Comparison of ENCODE assay signal across 1 cellular context in the genomic region with DNA sequence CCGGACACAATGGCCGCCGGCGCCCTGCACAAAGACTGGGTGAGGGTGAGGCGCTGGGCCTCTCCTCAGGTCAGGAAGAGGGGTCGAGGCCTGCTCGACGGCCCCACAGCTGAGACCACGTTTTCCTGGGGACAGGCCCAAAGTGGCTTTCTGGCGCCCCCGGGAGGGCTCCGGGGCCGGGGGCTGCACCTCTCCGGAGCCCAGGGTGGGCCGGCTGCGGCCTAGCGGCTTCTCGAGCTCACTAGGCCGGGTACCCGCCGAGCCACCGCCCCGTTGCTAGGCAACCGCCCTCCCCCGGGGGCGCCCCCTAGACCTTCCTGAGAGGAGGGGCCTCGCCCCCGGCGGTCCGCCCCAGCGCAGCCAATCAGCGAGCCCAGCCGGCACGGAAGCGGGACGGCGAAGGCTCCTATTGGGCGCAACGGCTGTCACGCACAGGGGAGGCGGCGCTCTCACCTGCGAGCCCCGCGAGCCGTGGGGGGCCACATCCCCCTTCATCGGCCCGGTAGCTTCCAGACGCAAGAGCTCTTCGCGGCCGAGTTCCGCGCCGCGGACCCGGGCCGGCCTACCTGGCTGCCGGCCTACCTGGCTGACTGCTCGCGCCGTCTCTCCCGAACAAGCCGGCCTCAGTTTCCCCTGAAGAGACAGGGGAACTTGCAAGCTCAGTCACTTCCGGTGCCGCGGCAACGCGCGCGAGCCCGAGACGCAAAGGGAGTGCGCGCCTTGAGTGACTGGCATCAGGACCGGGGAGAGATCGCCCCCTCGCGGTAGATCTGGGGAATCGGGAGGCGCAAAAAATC.
TF ChIP-seq lines count a peak whose summit lies in the region.

No MANE protein-coding gene starts in this region.

TF ChIP-seq in K562, 482 proteins besides CTCF, POLR2A, EP300 and RAD21 (continued from another document and continues in another):
- TF ChIP-seq, protein P1, sequence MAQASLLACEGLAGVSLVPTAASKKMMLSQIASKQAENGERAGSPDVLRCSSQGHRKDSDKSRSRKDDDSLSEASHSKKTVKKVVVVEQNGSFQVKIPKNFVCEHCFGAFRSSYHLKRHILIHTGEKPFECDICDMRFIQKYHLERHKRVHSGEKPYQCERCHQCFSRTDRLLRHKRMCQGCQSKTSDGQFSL (CRISPR knock-in tag; IDR thresholded peaks at IDR 0.05), result peak; percentile 62; the same call in 1 of the 2 replicates
- TF ChIP-seq, protein P1 (tag; IDR thresholded peaks at IDR 0.05), result peak in 1 of 2 experiments; percentile 75; a peak in 2 of 4 replicates
- TF ChIP-seq ARID1B (IDR thresholded peaks at IDR 0.05) (no peak), FOS (IDR thresholded peaks at IDR 0.05; ENCODE audit: extremely low read depth, insufficient read length) (peak; percentile 98), ZZZ3 (IDR thresholded peaks at IDR 0.05) (no peak; the same call in 1 of the 2 replicates), JUND (IDR thresholded peaks at IDR 0.05; ENCODE audit: borderline replicate concordance, low read depth, low read length) (0 out of 2 replicates have a peak, but pooled peaks have one; percentile 43), JUND (tag; IDR thresholded peaks at IDR 0.05; ENCODE audit: borderline replicate concordance, low read depth, low read length) (no peak; the same call in 2 of the 3 replicates), BMI1 (IDR thresholded peaks at IDR 0.05; ENCODE audit: low read length) (peak; percentile 64; the same call in 1 of the 2 replicates), TAF1 (IDR thresholded peaks at IDR 0.05; ENCODE audit: control insufficient read depth, extremely low read depth, insufficient read depth, low read length, severe bottlenecking) (peak; percentile 27), NFATC3 (IDR thresholded peaks at IDR 0.05) (peak; percentile 84; the same call in 1 of the 2 replicates), SPI1 (IDR thresholded peaks at IDR 0.05; ENCODE audit: borderline replicate concordance, low read depth, low read length) (peak; percentile 53; the same call in 1 of the 2 replicates), ZNF584 (CRISPR knock-in tag; IDR thresholded peaks at IDR 0.05; ENCODE audit: low read depth) (0 out of 2 replicates have a peak, but pooled peaks have one; percentile 16), DMBX1 (CRISPR knock-in tag; IDR thresholded peaks at IDR 0.05; ENCODE audit: borderline replicate concordance) (peak; percentile 57; the same call in 1 of the 2 replicates), ZNF282 (CRISPR knock-in tag; IDR thresholded peaks at IDR 0.05) (no peak), FOXK2 (conservative IDR thresholded peaks at IDR 0.05 in 1 of 2, IDR thresholded peaks at IDR 0.05 in 1 of 2; ENCODE audit: low read depth in 2 of 2) (no peak; a peak in 1 of 4 replicates), L3MBTL2 (IDR thresholded peaks at IDR 0.05) (peak; percentile 69; the same call in 1 of the 2 replicates), TFE3 (CRISPR knock-in tag; IDR thresholded peaks at IDR 0.05) (peak; percentile 29), SREBF1 (IDR thresholded peaks at IDR 0.05; ENCODE audit: borderline replicate concordance, low read depth, low read length) (no peak), TSC22D4 (tag; IDR thresholded peaks at IDR 0.05) (no peak), ZNF589 (CRISPR knock-in tag; IDR thresholded peaks at IDR 0.05; ENCODE audit: low read depth) (peak; percentile 83; the same call in 1 of the 2 replicates), SNRNP70 (optimal IDR thresholded peaks at IDR 0.05; ENCODE audit: low read depth, low read length) (no peak), MCM7 (IDR thresholded peaks at IDR 0.05) (no peak), MEIS2 (IDR thresholded peaks at IDR 0.05; ENCODE audit: partially characterized antibody) (no peak), ZNF134 (CRISPR knock-in tag; conservative IDR thresholded peaks at IDR 0.05) (no peak), FOXO4 (CRISPR knock-in tag; IDR thresholded peaks at IDR 0.05) (no peak), ZBTB12 (CRISPR knock-in tag; IDR thresholded peaks at IDR 0.05) (peak; percentile 46; the same call in 1 of the 2 replicates), RBM25 (IDR thresholded peaks at IDR 0.05; ENCODE audit: low read depth, low read length, severe bottlenecking) (peak; percentile 100), ZNF586 (CRISPR knock-in tag; conservative IDR thresholded peaks at IDR 0.05) (no peak; the same call in 1 of the 2 replicates)
- TF ChIP-seq, protein P2, sequence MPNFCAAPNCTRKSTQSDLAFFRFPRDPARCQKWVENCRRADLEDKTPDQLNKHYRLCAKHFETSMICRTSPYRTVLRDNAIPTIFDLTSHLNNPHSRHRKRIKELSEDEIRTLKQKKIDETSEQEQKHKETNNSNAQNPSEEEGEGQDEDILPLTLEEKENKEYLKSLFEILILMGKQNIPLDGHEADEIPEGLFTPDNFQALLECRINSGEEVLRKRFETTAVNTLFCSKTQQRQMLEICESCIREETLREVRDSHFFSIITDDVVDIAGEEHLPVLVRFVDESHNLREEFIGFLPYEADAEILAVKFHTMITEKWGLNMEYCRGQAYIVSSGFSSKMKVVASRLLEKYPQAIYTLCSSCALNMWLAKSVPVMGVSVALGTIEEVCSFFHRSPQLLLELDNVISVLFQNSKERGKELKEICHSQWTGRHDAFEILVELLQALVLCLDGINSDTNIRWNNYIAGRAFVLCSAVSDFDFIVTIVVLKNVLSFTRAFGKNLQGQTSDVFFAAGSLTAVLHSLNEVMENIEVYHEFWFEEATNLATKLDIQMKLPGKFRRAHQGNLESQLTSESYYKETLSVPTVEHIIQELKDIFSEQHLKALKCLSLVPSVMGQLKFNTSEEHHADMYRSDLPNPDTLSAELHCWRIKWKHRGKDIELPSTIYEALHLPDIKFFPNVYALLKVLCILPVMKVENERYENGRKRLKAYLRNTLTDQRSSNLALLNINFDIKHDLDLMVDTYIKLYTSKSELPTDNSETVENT (CRISPR knock-in tag; IDR thresholded peaks at IDR 0.05), result peak; percentile 12; the same call in 1 of the 2 replicates
- TF ChIP-seq, protein P3, sequence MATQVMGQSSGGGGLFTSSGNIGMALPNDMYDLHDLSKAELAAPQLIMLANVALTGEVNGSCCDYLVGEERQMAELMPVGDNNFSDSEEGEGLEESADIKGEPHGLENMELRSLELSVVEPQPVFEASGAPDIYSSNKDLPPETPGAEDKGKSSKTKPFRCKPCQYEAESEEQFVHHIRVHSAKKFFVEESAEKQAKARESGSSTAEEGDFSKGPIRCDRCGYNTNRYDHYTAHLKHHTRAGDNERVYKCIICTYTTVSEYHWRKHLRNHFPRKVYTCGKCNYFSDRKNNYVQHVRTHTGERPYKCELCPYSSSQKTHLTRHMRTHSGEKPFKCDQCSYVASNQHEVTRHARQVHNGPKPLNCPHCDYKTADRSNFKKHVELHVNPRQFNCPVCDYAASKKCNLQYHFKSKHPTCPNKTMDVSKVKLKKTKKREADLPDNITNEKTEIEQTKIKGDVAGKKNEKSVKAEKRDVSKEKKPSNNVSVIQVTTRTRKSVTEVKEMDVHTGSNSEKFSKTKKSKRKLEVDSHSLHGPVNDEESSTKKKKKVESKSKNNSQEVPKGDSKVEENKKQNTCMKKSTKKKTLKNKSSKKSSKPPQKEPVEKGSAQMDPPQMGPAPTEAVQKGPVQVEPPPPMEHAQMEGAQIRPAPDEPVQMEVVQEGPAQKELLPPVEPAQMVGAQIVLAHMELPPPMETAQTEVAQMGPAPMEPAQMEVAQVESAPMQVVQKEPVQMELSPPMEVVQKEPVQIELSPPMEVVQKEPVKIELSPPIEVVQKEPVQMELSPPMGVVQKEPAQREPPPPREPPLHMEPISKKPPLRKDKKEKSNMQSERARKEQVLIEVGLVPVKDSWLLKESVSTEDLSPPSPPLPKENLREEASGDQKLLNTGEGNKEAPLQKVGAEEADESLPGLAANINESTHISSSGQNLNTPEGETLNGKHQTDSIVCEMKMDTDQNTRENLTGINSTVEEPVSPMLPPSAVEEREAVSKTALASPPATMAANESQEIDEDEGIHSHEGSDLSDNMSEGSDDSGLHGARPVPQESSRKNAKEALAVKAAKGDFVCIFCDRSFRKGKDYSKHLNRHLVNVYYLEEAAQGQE (CRISPR knock-in tag; IDR thresholded peaks at IDR 0.05; ENCODE audit: low read depth), result peak; percentile 85
- TF ChIP-seq, protein P4, sequence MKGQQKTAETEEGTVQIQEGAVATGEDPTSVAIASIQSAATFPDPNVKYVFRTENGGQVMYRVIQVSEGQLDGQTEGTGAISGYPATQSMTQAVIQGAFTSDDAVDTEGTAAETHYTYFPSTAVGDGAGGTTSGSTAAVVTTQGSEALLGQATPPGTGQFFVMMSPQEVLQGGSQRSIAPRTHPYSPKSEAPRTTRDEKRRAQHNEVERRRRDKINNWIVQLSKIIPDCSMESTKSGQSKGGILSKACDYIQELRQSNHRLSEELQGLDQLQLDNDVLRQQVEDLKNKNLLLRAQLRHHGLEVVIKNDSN (CRISPR knock-in tag; IDR thresholded peaks at IDR 0.05), result peak; percentile 21; the same call in 1 of the 2 replicates
- TF ChIP-seq, protein P5, sequence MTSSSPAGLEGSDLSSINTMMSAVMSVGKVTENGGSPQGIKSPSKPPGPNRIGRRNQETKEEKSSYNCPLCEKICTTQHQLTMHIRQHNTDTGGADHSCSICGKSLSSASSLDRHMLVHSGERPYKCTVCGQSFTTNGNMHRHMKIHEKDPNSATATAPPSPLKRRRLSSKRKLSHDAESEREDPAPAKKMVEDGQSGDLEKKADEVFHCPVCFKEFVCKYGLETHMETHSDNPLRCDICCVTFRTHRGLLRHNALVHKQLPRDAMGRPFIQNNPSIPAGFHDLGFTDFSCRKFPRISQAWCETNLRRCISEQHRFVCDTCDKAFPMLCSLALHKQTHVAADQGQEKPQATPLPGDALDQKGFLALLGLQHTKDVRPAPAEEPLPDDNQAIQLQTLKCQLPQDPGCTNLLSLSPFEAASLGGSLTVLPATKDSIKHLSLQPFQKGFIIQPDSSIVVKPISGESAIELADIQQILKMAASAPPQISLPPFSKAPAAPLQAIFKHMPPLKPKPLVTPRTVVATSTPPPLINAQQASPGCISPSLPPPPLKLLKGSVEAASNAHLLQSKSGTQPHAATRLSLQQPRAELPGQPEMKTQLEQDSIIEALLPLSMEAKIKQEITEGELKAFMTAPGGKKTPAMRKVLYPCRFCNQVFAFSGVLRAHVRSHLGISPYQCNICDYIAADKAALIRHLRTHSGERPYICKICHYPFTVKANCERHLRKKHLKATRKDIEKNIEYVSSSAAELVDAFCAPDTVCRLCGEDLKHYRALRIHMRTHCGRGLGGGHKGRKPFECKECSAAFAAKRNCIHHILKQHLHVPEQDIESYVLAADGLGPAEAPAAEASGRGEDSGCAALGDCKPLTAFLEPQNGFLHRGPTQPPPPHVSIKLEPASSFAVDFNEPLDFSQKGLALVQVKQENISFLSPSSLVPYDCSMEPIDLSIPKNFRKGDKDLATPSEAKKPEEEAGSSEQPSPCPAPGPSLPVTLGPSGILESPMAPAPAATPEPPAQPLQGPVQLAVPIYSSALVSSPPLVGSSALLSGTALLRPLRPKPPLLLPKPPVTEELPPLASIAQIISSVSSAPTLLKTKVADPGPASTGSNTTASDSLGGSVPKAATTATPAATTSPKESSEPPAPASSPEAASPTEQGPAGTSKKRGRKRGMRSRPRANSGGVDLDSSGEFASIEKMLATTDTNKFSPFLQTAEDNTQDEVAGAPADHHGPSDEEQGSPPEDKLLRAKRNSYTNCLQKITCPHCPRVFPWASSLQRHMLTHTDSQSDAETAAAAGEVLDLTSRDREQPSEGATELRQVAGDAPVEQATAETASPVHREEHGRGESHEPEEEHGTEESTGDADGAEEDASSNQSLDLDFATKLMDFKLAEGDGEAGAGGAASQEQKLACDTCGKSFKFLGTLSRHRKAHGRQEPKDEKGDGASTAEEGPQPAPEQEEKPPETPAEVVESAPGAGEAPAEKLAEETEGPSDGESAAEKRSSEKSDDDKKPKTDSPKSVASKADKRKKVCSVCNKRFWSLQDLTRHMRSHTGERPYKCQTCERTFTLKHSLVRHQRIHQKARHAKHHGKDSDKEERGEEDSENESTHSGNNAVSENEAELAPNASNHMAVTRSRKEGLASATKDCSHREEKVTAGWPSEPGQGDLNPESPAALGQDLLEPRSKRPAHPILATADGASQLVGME (CRISPR knock-in tag; IDR thresholded peaks at IDR 0.05), result peak; percentile 87; the same call in 1 of the 2 replicates
- TF ChIP-seq, protein P6, sequence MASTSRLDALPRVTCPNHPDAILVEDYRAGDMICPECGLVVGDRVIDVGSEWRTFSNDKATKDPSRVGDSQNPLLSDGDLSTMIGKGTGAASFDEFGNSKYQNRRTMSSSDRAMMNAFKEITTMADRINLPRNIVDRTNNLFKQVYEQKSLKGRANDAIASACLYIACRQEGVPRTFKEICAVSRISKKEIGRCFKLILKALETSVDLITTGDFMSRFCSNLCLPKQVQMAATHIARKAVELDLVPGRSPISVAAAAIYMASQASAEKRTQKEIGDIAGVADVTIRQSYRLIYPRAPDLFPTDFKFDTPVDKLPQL (IDR thresholded peaks at IDR 0.05; ENCODE audit: extremely low read depth, insufficient read length), result no peak
